ENCODE assay signal across 22 cellular contexts in the genomic region with DNA sequence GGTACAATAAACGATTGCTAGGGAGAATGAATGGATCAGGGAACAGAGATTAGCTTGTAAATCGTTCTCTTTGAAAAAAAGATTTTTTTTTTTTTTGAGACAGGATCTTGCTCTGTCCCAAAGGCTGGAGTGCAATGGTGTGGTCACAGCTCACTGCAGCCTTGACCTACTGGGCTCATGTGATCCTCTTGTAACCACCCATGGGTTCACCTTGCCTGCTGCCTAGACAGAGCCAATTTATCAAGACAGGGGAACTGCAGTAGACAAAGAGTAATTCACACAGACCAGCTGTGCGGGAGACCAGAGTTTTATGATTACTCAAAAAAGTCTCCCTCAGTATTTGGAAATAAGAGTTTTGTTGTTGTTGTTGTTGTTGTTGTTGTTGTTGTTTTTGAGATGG. TPM values are rescaled to one million over a fixed set of nuclear protein-coding genes. Genes with fewer than 3 reads are reported as not detected.
DNase-seq lines count a peak whose midpoint lies in the region; ATAC-seq and TF ChIP-seq lines count a peak whose summit lies in the region.
"Had no signal": no experiment of that assay in that cellular context is flagged by ENCODE, and none has a peak within 500 bp of the region (broad histone marks: within the 10 kb centered on the region; RNA-seq: fewer than 3 reads in every experiment).

No MANE protein-coding gene starts in this region.

- peaks cover 5 to 7% of the 10 kb centered on the region in 2 donors for H3K4me1 Mint-ChIP-seq in natural killer cell

- H3K9me3 Mint-ChIP-seq in natural killer cell, result no peaks in the 10 kb centered on the region

- intact Hi-C loops in left ventricle myocardium superior (cut with micrococcal nuclease) (loop anchor here (10.0 kb wide), 1 partner anchor 133 kb away; no protein-coding TSS in a partner anchor), right cardiac atrium (cut with DNase I) (loop anchor here in 1 of 4 donors (10.0 kb wide), 1 partner anchor 183 kb away; a partner anchor contains a TSS), natural killer cell (cut with micrococcal nuclease) (no loop called here)

- no peaks in the 10 kb centered on the region for H3K9me3 ChIP-seq in right cardiac atrium (ENCODE audit: control insufficient read depth, low read length)
- peaks cover 3% of the 10 kb centered on the region for H3K9me3 ChIP-seq in adipocyte (ENCODE audit: control insufficient read depth, low read length)
- H3K9me3 ChIP-seq in mesenchymal stem cell (ENCODE audit: control insufficient read depth, low read length), result no peaks in the 10 kb centered on the region
- H3K9me3 ChIP-seq: prostate gland had no signal

- H3K79me1 ChIP-seq in mesenchymal stem cell (replicated peaks; ENCODE audit: low read length, poor library complexity, severe bottlenecking), result no peaks in the 10 kb centered on the region

- no peak overlapping the region for H3K18ac ChIP-seq in mesenchymal stem cell (ENCODE audit: low read depth in 1 of 2, low read length in 2 of 2)

- no peak overlapping the region for H3K14ac ChIP-seq in mesenchymal stem cell (ENCODE audit: low read length in 2 of 2)

- H3K27ac ChIP-seq in right cardiac atrium (ENCODE audit: low read length) (no peak overlapping the region), mesenchymal stem cell (ENCODE audit: low read length, poor library complexity, severe bottlenecking) (no peak overlapping the region)
- H3K27ac ChIP-seq: BLaER1 treated with 17β-estradiol and CSF1 and Interleukin-3, amounts not matched to agents 10 nM and 100 nM; prostate gland; skin epidermis; tibial nerve had no signal

- no peak overlapping the region for H3K27ac Mint-ChIP-seq in natural killer cell
- H3K27ac Mint-ChIP-seq: activated CD8-positive, alpha-beta T cell treated with anti-CD3 and anti-CD28 coated beads, Interleukin-2, amount 10 ng/mL, durations not matched to agents 7 days and 5 days; activated T-cell treated with anti-CD3 and anti-CD28 coated beads, Interleukin-2, amount 50 U/mL, for 24 hours had no signal

- H2BK12ac ChIP-seq in mesenchymal stem cell (ENCODE audit: low read length in 2 of 2), result no peak overlapping the region

- TF ChIP-seq CTCF in GM10266 (IDR thresholded peaks at IDR 0.05; ENCODE audit: control insufficient read depth, insufficient read depth, low read depth, missing control alignments) (no peak), natural killer cell (IDR thresholded peaks at IDR 0.05) (no peak)

- no peak overlapping the region for H3K4ac ChIP-seq in mesenchymal stem cell (ENCODE audit: low read depth in 1 of 2, low read length in 2 of 2)

- no peaks in the 10 kb centered on the region for H3K4me1 ChIP-seq in right cardiac atrium (ENCODE audit: control insufficient read depth, insufficient read depth, low read length)
- H3K4me1 ChIP-seq in adipocyte (ENCODE audit: control insufficient read depth, insufficient read depth, low read length), result peaks cover 38% of the 10 kb centered on the region
- H3K4me1 ChIP-seq in mesenchymal stem cell (ENCODE audit: control insufficient read depth, insufficient read depth, low read depth, low read length), result no peaks in the 10 kb centered on the region
- H3K4me1 ChIP-seq: prostate gland had no signal

- ATAC-seq in left ventricle myocardium superior, result peak; percentile 57
- no peak for ATAC-seq in right cardiac atrium
- no peak for ATAC-seq in HG02642 (IDR thresholded peaks at IDR 0.05; ENCODE audit: poor library complexity, unreplicated experiment)
- no peak for ATAC-seq in natural killer cell
- ATAC-seq: activated CD8-positive, alpha-beta T cell treated with anti-CD3 and anti-CD28 coated beads, Interleukin-2, amount 10 ng/mL, durations not matched to agents 7 days and 5 days; stimulated activated naive CD8-positive, alpha-beta T cell treated with anti-CD3 and anti-CD28 coated beads, Interleukin-15, Interleukin-2, amounts not matched to agents 100 U/mL and 50 U/mL, for 24 hours had no signal

- H2BK120ac ChIP-seq in mesenchymal stem cell (ENCODE audit: low read depth, low read length), result no peak overlapping the region

- no peak overlapping the region for H2BK5ac ChIP-seq in mesenchymal stem cell (ENCODE audit: low read depth, low read length, poor library complexity, severe bottlenecking)

- no peak overlapping the region for H2AFZ ChIP-seq in mesenchymal stem cell (ENCODE audit: low read depth, low read length)

- H3K4me2 ChIP-seq in mesenchymal stem cell (ENCODE audit: low read length, poor library complexity, severe bottlenecking), result no peak overlapping the region

- no peaks in the 10 kb centered on the region for H3K27me3 Mint-ChIP-seq in natural killer cell (ENCODE audit: low read depth in 2 of 2)
- H3K27me3 Mint-ChIP-seq: activated T-cell treated with anti-CD3 and anti-CD28 coated beads, Interleukin-2, amount 50 U/mL, for 24 hours had no signal

- H3K36me3 Mint-ChIP-seq in natural killer cell, result no peaks in the 10 kb centered on the region

- no peak overlapping the region for H3K4me3 Mint-ChIP-seq in natural killer cell
- H3K4me3 Mint-ChIP-seq: activated CD8-positive, alpha-beta T cell treated with anti-CD3 and anti-CD28 coated beads, Interleukin-2, amount 10 ng/mL, durations not matched to agents 7 days and 5 days; activated T-cell treated with anti-CD3 and anti-CD28 coated beads, Interleukin-2, amount 50 U/mL, for 24 hours had no signal

- no peak overlapping the region for H4K91ac ChIP-seq in mesenchymal stem cell (ENCODE audit: low read length)

- H3K36me3 ChIP-seq in adipocyte (ENCODE audit: control insufficient read depth, insufficient read depth, low read length, severe bottlenecking), result no peaks in the 10 kb centered on the region
- no peaks in the 10 kb centered on the region for H3K36me3 ChIP-seq in mesenchymal stem cell (ENCODE audit: control insufficient read depth in 1 of 2, insufficient read depth in 2 of 2, low read depth in 1 of 2, low read length in 2 of 2)
- H3K36me3 ChIP-seq: prostate gland, tibial nerve had no signal

- H2BK15ac ChIP-seq in mesenchymal stem cell (ENCODE audit: low read depth, poor library complexity, severe bottlenecking), result no peak overlapping the region

- H3K27me3 ChIP-seq in right cardiac atrium (ENCODE audit: control insufficient read depth, insufficient read depth) (no peaks in the 10 kb centered on the region), adipocyte (replicated peaks; ENCODE audit: control insufficient read depth, insufficient read depth, low read length) (no peaks in the 10 kb centered on the region), mesenchymal stem cell (ENCODE audit: control insufficient read depth in 1 of 2, insufficient read depth in 1 of 2, low read length in 2 of 2) (no peaks in the 10 kb centered on the region)
- H3K27me3 ChIP-seq: BLaER1 treated with 17β-estradiol and CSF1 and Interleukin-3, amounts not matched to agents 10 nM and 100 nM; tibial nerve had no signal

- H3K4me3 ChIP-seq in right cardiac atrium (ENCODE audit: low read length), result no peak overlapping the region
- peak overlapping the region; percentile 35 for H3K4me3 ChIP-seq in adipocyte (ENCODE audit: low read length)
- no peak overlapping the region for H3K4me3 ChIP-seq in mesenchymal stem cell (ENCODE audit: insufficient read depth in 1 of 2, low read depth in 1 of 2, low read length in 2 of 2)
- H3K4me3 ChIP-seq: BLaER1 treated with 17β-estradiol and CSF1 and Interleukin-3, amounts not matched to agents 10 nM and 100 nM; prostate gland; skin epidermis; tibial nerve had no signal

- H2AK5ac ChIP-seq in mesenchymal stem cell (ENCODE audit: low read length, severe bottlenecking), result no peak overlapping the region

- WGBS in right cardiac atrium, result 78% methylated on average over 3 of the region's 3 CpGs
- 90% methylated on average over 3 of the region's 3 CpGs for WGBS in mesenchymal stem cell

- no peak overlapping the region for H3K23ac ChIP-seq in mesenchymal stem cell (ENCODE audit: low read length in 2 of 2)

- DNase-seq in left ventricle myocardium superior, result no peak
- no peak for DNase-seq in right cardiac atrium
- DNase-seq in adipocyte (ENCODE audit: low read depth), result no peak
- DNase-seq in mesenchymal stem cell, result no peak
- no peak for DNase-seq in NCI-H774 (lab: John Stamatoyannopoulos, UW)
- DNase-seq in GM10266 (ENCODE audit: extremely low spot score), result no peak
- DNase-seq in natural killer cell, result no peak
- DNase-seq: activated CD4-positive, CD25-positive, alpha-beta regulatory T cell treated with anti-CD3 and anti-CD28 coated beads, Interleukin-2, amount 50 U/mL, for 72 hours; activated CD8-positive, alpha-beta T cell treated with anti-CD3 and anti-CD28 coated beads, Interleukin-2, amount 10 ng/mL, durations not matched to agents 7 days and 5 days; activated naive CD4-positive, alpha-beta T cell; activated T-cell treated with anti-CD3 and anti-CD28 coated beads, Interleukin-2, amount 50 U/mL, for 24 hours; amygdala; caudate nucleus; H7; NCI-H1417; stimulated activated naive CD8-positive, alpha-beta T cell treated with anti-CD3 and anti-CD28 coated beads, Interleukin-15, Interleukin-2, amounts not matched to agents 100 U/mL and 50 U/mL, for 24 hours; T-helper 9 cell had no signal

- H4K8ac ChIP-seq in mesenchymal stem cell (ENCODE audit: low read length), result no peak overlapping the region

- peak overlapping the region; percentile 34 for H3K9ac ChIP-seq in adipocyte (ENCODE audit: low read length)
- peak overlapping the region; percentile 49 for H3K9ac ChIP-seq in mesenchymal stem cell (ENCODE audit: low read length)
- H3K9ac ChIP-seq: BLaER1 treated with 17β-estradiol and CSF1 and Interleukin-3, amounts not matched to agents 10 nM and 100 nM had no signal

RNA-seq across cellular contexts. Expression of a gene that starts 39.6 kb away (rescaled TPM):
- total RNA-seq in left ventricle myocardium superior (6.4 TPM), right cardiac atrium (10 to 100 TPM in 3 of 4 donors, 1 to 10 TPM in 1; 8.3 to 11.8 (median 10.6) TPM), natural killer cell (10 to 100 TPM in 2 of 3 donors, 1 to 10 TPM in 1; 9.8 to 13.3 (median 11.8) TPM)
- 8.8 TPM for polyA plus RNA-seq in right cardiac atrium
- 19.3 TPM for polyA plus RNA-seq in mesenchymal stem cell (2013, experiment 1 of 2)
- 18.8 TPM for polyA plus RNA-seq in mesenchymal stem cell (2013, experiment 2 of 2)

RNA-seq across cellular contexts. Expression of a gene that starts 39.7 kb away (rescaled TPM):
- total RNA-seq in left ventricle myocardium superior (7.0 TPM), right cardiac atrium (10 to 100 TPM in 1 of 4 donors, 1 to 10 TPM in 3; 6.7 to 13.1 (median 8.3) TPM), natural killer cell (10 to 100 TPM; 39.7 to 45.8 (median 41.5) TPM)
- 3.3 TPM for polyA plus RNA-seq in right cardiac atrium
- 11.7 TPM for polyA plus RNA-seq in mesenchymal stem cell (2013, experiment 1 of 2)
- polyA plus RNA-seq in mesenchymal stem cell (2013, experiment 2 of 2), result 11.0 TPM

RNA-seq across cellular contexts. Expression of a gene that starts 55.3 kb away (rescaled TPM):
- 9.7 TPM for total RNA-seq in left ventricle myocardium superior
- total RNA-seq in right cardiac atrium, result 10 to 100 TPM; 13.6 to 26.6 (median 15.7) TPM
- polyA plus RNA-seq in right cardiac atrium, result 12.9 TPM
- polyA plus RNA-seq in mesenchymal stem cell (2013, experiment 1 of 2), result 8.4 TPM
- 8.4 TPM for polyA plus RNA-seq in mesenchymal stem cell (2013, experiment 2 of 2)
- 100 to 1,000 TPM in 1 of 3 donors, 10 to 100 TPM in 2; 89.4 to 129 (median 91.0) TPM for total RNA-seq in natural killer cell
